Comparison of ENCODE assay signal across 1 cellular context in the genomic region with DNA sequence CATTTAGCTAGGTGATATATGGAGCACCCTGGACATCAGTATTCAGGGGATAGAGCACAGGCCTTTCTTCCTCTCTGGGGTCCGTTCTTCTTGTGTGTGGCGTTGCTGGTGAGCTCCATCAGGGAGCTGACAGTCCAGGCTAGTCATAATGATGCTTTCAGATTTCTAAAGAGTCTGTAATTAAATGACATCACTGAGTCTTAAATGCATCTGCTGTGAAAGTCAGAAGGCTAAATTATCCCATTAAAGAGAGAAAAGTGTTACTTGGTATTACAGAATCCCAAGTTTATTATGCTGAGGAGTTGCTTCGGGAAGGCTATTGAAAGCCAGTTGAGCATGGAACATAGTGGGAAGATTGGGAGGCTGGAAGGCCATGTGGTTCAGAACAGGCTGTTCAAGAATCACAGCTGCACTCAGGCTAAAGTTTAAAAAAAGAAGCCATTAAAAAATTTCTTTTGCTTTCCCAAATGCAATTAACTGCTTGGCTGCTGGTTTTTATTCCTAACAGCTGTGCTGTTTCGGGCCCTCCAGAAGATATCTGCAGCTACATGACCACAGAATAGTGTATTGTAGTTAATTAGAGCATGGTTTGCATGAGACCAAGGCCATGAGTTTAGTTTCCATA.
A peak's percentile ranks its signal among the peaks of the same experiment; 100 is the strongest.
TF ChIP-seq lines count a peak whose summit lies in the region.

No MANE protein-coding gene starts in this region.

TF ChIP-seq in SK-N-SH treated with all-trans-retinoic acid at 6 μM for 48 hours, 23 proteins besides CTCF, POLR2A, EP300 and RAD21 (continued from another document):
- TF ChIP-seq ZNF70 (CRISPR knock-in tag; IDR thresholded peaks at IDR 0.05), result no peak; the same call in 1 of the 2 replicates
- TF ChIP-seq BACH2 (CRISPR knock-in tag; IDR thresholded peaks at IDR 0.05; ENCODE audit: borderline replicate concordance), result peak; percentile 19; the same call in 1 of the 2 replicates
- no peak for TF ChIP-seq OSR1 (CRISPR knock-in tag; IDR thresholded peaks at IDR 0.05)
